9 cellular contexts compared by ENCODE assay signal in the genomic region with DNA sequence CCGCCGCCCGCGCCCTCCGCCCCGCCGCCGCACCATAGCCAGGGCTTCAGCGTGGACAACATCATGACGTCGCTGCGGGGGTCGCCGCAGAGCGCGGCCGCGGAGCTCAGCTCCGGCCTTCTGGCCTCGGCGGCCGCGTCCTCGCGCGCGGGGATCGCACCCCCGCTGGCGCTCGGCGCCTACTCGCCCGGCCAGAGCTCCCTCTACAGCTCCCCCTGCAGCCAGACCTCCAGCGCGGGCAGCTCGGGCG.
A peak's percentile ranks its signal among the peaks of the same experiment; 100 is the strongest.
DNase-seq lines count a peak whose midpoint lies in the region; ATAC-seq and TF ChIP-seq lines count a peak whose summit lies in the region.
"Had no signal": no experiment of that assay in that cellular context is flagged by ENCODE, and none has a peak within 500 bp of the region (broad histone marks: within the 10 kb centered on the region; RNA-seq: fewer than 3 reads in every experiment).

No MANE protein-coding gene starts in this region.

- H3K4me3 ChIP-seq in GM12864 (ENCODE audit: low read depth, low read length) (peak overlapping the region; percentile 52; the same call in 1 of the 2 replicates), WI38 (ENCODE audit: low read depth, low read length) (peak overlapping the region; percentile 82)

- peak; percentile 98 for DNase-seq in 8988T
- DNase-seq in GM12864 (ENCODE audit: low read depth), result no peak
- DNase-seq in kidney tubule cell (ENCODE audit: low spot score), result peak; percentile 57
- DNase-seq in KG1 (lab: John Stamatoyannopoulos, UW), result no peak
- no peak for DNase-seq in DMS153 treated with DMSO at 0.1 percent for 48 hours (lab: John Stamatoyannopoulos, UW; ENCODE audit: unreplicated experiment)
- DNase-seq: activated CD4-positive, CD25-positive, alpha-beta regulatory T cell had no signal

- TF ChIP-seq CTCF in GM12864 (IDR thresholded peaks at IDR 0.05; ENCODE audit: low read depth, low read length, missing control alignments) (peak; percentile 12), WI38 (IDR thresholded peaks at IDR 0.05; ENCODE audit: low read depth, low read length) (no peak)

- ATAC-seq in GM19467 (IDR thresholded peaks at IDR 0.05; ENCODE audit: unreplicated experiment), result no peak
- ATAC-seq in HG02885 (IDR thresholded peaks at IDR 0.05; ENCODE audit: poor library complexity, unreplicated experiment), result no peak

Comparison
In these comparisons a context has a peak if more than half of its experiments do, and no peak if none do; other contexts are left out.
1. DNase-seq: peak in 8988T (single experiment) and kidney tubule cell (single experiment); none in GM12864 (single experiment), KG1 (single experiment) and DMS153 treated with DMSO at 0.1 percent for 48 hours (single experiment).